ENCODE assay signal across 15 cellular contexts in genomic region chr20:61959301-61959700, GRCh38.
DNase-seq lines count a peak whose midpoint lies in the region; ATAC-seq and TF ChIP-seq lines count a peak whose summit lies in the region.
"Had no signal": no experiment of that assay in that cellular context is flagged by ENCODE, and none has a peak within 500 bp of the region (broad histone marks: within the 10 kb centered on the region; RNA-seq: fewer than 3 reads in every experiment).

No MANE protein-coding gene starts in this region.

- H3K27me3 ChIP-seq in mammary epithelial cell (ENCODE audit: insufficient read depth, low read length) (no peaks in the 10 kb centered on the region), mesenchymal stem cell (ENCODE audit: control insufficient read depth in 1 of 2, insufficient read depth in 1 of 2, low read length in 2 of 2) (peaks cover 19 to 36% of the 10 kb centered on the region in 2 experiments)
- H3K27me3 ChIP-seq: ascending aorta had no signal

- H2BK12ac ChIP-seq in mesenchymal stem cell (ENCODE audit: low read length in 2 of 2) = no peak overlapping the region

- no peak overlapping the region for H2AK5ac ChIP-seq in mesenchymal stem cell (ENCODE audit: low read length, severe bottlenecking)

- no peak overlapping the region for H2BK120ac ChIP-seq in mesenchymal stem cell (ENCODE audit: low read depth, low read length)

- BruUV-seq in mammary epithelial cell (replicated peaks; lab: Mats Ljungman, UMichigan) = no TSS peak

- H3K4me2 ChIP-seq in mammary epithelial cell (ENCODE audit: insufficient read depth, low read depth, low read length) (no peak overlapping the region), mesenchymal stem cell (ENCODE audit: low read length, poor library complexity, severe bottlenecking) (no peak overlapping the region)

- H3K79me1 ChIP-seq in mesenchymal stem cell (replicated peaks; ENCODE audit: low read length, poor library complexity, severe bottlenecking) = no peaks in the 10 kb centered on the region

- H3K27ac ChIP-seq in mammary epithelial cell (ENCODE audit: insufficient read depth, low read depth, low read length) (no peak overlapping the region), mesenchymal stem cell (ENCODE audit: low read length, poor library complexity, severe bottlenecking) (no peak overlapping the region)
- H3K27ac ChIP-seq: ascending aorta had no signal

- TF ChIP-seq CTCF in mammary epithelial cell (conservative IDR thresholded peaks at IDR 0.05 in 1 of 2, IDR thresholded peaks at IDR 0.05 in 1 of 2; ENCODE audit: extremely low read depth in 1 of 2, insufficient read depth in 1 of 2, low read depth in 1 of 2, low read length in 2 of 2) (no peak), mucosa of descending colon (IDR thresholded peaks at IDR 0.05) (no peak)

- no peak overlapping the region for H3K23ac ChIP-seq in mesenchymal stem cell (ENCODE audit: low read length in 2 of 2)

- H3K4me1 ChIP-seq in mammary epithelial cell (ENCODE audit: insufficient read depth, low read length) (no peaks in the 10 kb centered on the region), mucosa of descending colon (ENCODE audit: low read depth) (no peaks in the 10 kb centered on the region), mesenchymal stem cell (ENCODE audit: control insufficient read depth, insufficient read depth, low read depth, low read length) (no peaks in the 10 kb centered on the region)
- H3K4me1 ChIP-seq: ascending aorta had no signal

- H3K36me3 ChIP-seq in mammary epithelial cell (ENCODE audit: insufficient read depth, low read length) (no peaks in the 10 kb centered on the region), mucosa of descending colon (ENCODE audit: low read depth) (no peaks in the 10 kb centered on the region), mesenchymal stem cell (ENCODE audit: control insufficient read depth in 1 of 2, insufficient read depth in 2 of 2, low read depth in 1 of 2, low read length in 2 of 2) (no peaks in the 10 kb centered on the region)
- H3K36me3 ChIP-seq: ascending aorta had no signal

- no peak overlapping the region for H4K91ac ChIP-seq in mesenchymal stem cell (ENCODE audit: low read length)

- H2BK15ac ChIP-seq in mesenchymal stem cell (ENCODE audit: low read depth, poor library complexity, severe bottlenecking) = no peak overlapping the region

- H2BK5ac ChIP-seq in mesenchymal stem cell (ENCODE audit: low read depth, low read length, poor library complexity, severe bottlenecking) = no peak overlapping the region

- H3K4me3 ChIP-seq in mammary epithelial cell (replicated peaks in 1 of 3; ENCODE audit: insufficient read depth in 1 of 3, low read depth in 2 of 3, low read length in 3 of 3) (no peak overlapping the region), mucosa of descending colon (no peak overlapping the region), mesenchymal stem cell (ENCODE audit: insufficient read depth in 1 of 2, low read depth in 1 of 2, low read length in 2 of 2) (no peak overlapping the region)
- H3K4me3 ChIP-seq: ascending aorta had no signal

- H4K20me1 ChIP-seq in mammary epithelial cell (ENCODE audit: insufficient read depth, low read length) = no peaks in the 10 kb centered on the region

- intact Hi-C loops in mammary epithelial cell (cut with micrococcal nuclease) (no loop called here), mucosa of descending colon (cut with DNase I, micrococcal nuclease) (no loop called here)

- no peaks in the 10 kb centered on the region for H3K79me2 ChIP-seq in mammary epithelial cell (ENCODE audit: insufficient read depth, low read length)

- no peak overlapping the region for H4K8ac ChIP-seq in mesenchymal stem cell (ENCODE audit: low read length)

- in situ Hi-C loops in ACHN (cut with HindIII; ENCODE audit: low pct_ligation_motif_present, low pct_unique_long_range_greater_than_20kb, low sequenced_read_pairs) = no loop called here
- in situ Hi-C loops in mammary epithelial cell (cut with MboI; ENCODE audit: low sequenced_read_pairs in 2 of 2) = no loop called here

- CTCF ChIA-PET in mammary epithelial cell (lab: Charles Lee; ENCODE audit: low non-redundant PET) = no interaction called here

- H2AFZ ChIP-seq in mammary epithelial cell (ENCODE audit: low read depth, low read length) (no peak overlapping the region), mesenchymal stem cell (ENCODE audit: low read depth, low read length) (no peak overlapping the region)

- H3K14ac ChIP-seq in mesenchymal stem cell (ENCODE audit: low read length in 2 of 2) = no peak overlapping the region

- ATAC-seq in mucosa of descending colon (no peak), HG02759 (IDR thresholded peaks at IDR 0.05; ENCODE audit: unreplicated experiment) (no peak)

- dilution Hi-C loops in mammary epithelial cell (cut with HindIII; ENCODE audit: low sequenced_read_pairs) = no loop called here

- DNase-seq in ACHN = peak; percentile 7
- DNase-seq in HT-29 (ENCODE audit: low spot score) = peak; percentile 50
- peak; percentile 10 for DNase-seq in mammary epithelial cell
- peak in 2 of 3 donors; percentile 2 to 8 for DNase-seq in mucosa of descending colon
- DNase-seq in mesenchymal stem cell = no peak
- DNase-seq in activated T-cell treated with anti-CD3 and anti-CD28 coated beads for 4 hours = no peak
- DNase-seq in DMS53 treated with DMSO at 0.1 percent for 48 hours (lab: John Stamatoyannopoulos, UW; ENCODE audit: unreplicated experiment) = no peak
- DNase-seq: activated CD4-positive, alpha-beta T cell treated with anti-CD3 and anti-CD28 coated beads, Interleukin-2, amount 50 U/mL, for 4 hours; cortex of kidney; DMS79 treated with DMSO at 0.1 percent for 48 hours; NCI-H1417 treated with DMSO at 0.1 percent for 48 hours; NCI-H510A treated with DMSO at 0.1 percent for 48 hours; T1000 had no signal

- WGBS in mammary epithelial cell (ENCODE audit: low coverage, missing lambda C conversion rate) = 72% methylated on average over 9 of the region's 9 CpGs
- 82% methylated on average over 9 of the region's 9 CpGs for WGBS in mesenchymal stem cell

- no peak overlapping the region for H3K4ac ChIP-seq in mesenchymal stem cell (ENCODE audit: low read depth in 1 of 2, low read length in 2 of 2)

- H3K9me3 ChIP-seq in mammary epithelial cell (replicated peaks; ENCODE audit: insufficient read depth, low read length) (no peaks in the 10 kb centered on the region), mucosa of descending colon (no peaks in the 10 kb centered on the region), mesenchymal stem cell (ENCODE audit: control insufficient read depth, low read length) (no peaks in the 10 kb centered on the region)
- H3K9me3 ChIP-seq: ascending aorta had no signal

- H3K18ac ChIP-seq in mesenchymal stem cell (ENCODE audit: low read depth in 1 of 2, low read length in 2 of 2) = no peak overlapping the region

- H3K9ac ChIP-seq in mammary epithelial cell (ENCODE audit: insufficient read depth, low read length) = no peak overlapping the region
- H3K9ac ChIP-seq in mesenchymal stem cell (ENCODE audit: low read length) = no peak overlapping the region

Comparison
In these comparisons a context has a peak if more than half of its experiments do, and no peak if none do; other contexts are left out.
1. DNase-seq: peak in ACHN (single experiment), HT-29 (single experiment), mammary epithelial cell (single experiment) and mucosa of descending colon (2 of 3); none in mesenchymal stem cell (single experiment), activated T-cell treated with anti-CD3 and anti-CD28 coated beads for 4 hours (single experiment) and DMS53 treated with DMSO at 0.1 percent for 48 hours (single experiment).